16 cellular contexts compared by ENCODE assay signal in genomic region chr6:8084586-8084985, GRCh38. TPM values are rescaled to one million over a fixed set of nuclear protein-coding genes. Genes with fewer than 3 reads are reported as not detected.
DNase-seq lines count a peak whose midpoint lies in the region; ATAC-seq, FAIRE-seq and TF ChIP-seq lines count a peak whose summit lies in the region.
"Had no signal": no experiment of that assay in that cellular context is flagged by ENCODE, and none has a peak within 500 bp of the region (broad histone marks: within the 10 kb centered on the region; RNA-seq: fewer than 3 reads in every experiment).

No MANE protein-coding gene starts in this region.

- DNase-seq in EH (ENCODE audit: low read depth) (peak; percentile 32), RWPE2 (ENCODE audit: low spot score) (no peak), fibroblast of mammary gland (ENCODE audit: low read depth) (peak; percentile 60), pancreas (no peak), T-helper 1 cell (no peak), germinal center (ENCODE audit: low spot score) (no peak)
- DNase-seq: C1 segment of cervical spinal cord, DMS79, NCI-H524, posterior cingulate gyrus, RPMI8226, T-helper 2 cell had no signal

- FAIRE-seq in pancreas (lab: Jason Lieb, UNC) = no peak
- FAIRE-seq: colon had no signal

- H3K9me3 ChIP-seq in RWPE2 (ENCODE audit: severe bottlenecking) (no peaks in the 10 kb centered on the region), pancreas (no peaks in the 10 kb centered on the region)
- H3K9me3 ChIP-seq: thyroid gland had no signal

- 65 to 90% methylated on average over 4 of the region's 4 CpGs for whole genome bisulfite sequencing in pancreas, 2 donors

- peaks cover 45% of the 10 kb centered on the region for H3K36me3 ChIP-seq in RWPE2 (ENCODE audit: low read depth)
- peaks cover 0 to 5% (median 0%) of the 10 kb centered on the region in 3 donors for H3K36me3 ChIP-seq in pancreas

- ATAC-seq in RWPE2 (ENCODE audit: low read depth) (no peak), pancreas (no peak), HG03520 (IDR thresholded peaks at IDR 0.05; ENCODE audit: unreplicated experiment) (no peak), GM21717 (IDR thresholded peaks at IDR 0.05; ENCODE audit: unreplicated experiment) (no peak)

- H3K27me3 ChIP-seq in RWPE2 (ENCODE audit: insufficient read depth, poor library complexity, severe bottlenecking) = no peaks in the 10 kb centered on the region
- H3K27me3 ChIP-seq in pancreas = no peaks in the 10 kb centered on the region
- H3K27me3 ChIP-seq: thyroid gland had no signal

- H3K4me1 ChIP-seq in RWPE2 (ENCODE audit: insufficient read depth, poor library complexity, severe bottlenecking) = peaks cover 62% of the 10 kb centered on the region
- H3K4me1 ChIP-seq in pancreas = peaks cover 4 to 59% (median 39%) of the 10 kb centered on the region in 3 donors

- H3K4me3 ChIP-seq in RWPE2 (ENCODE audit: severe bottlenecking) (no peak overlapping the region), fibroblast of mammary gland (ENCODE audit: control insufficient read depth, low read depth, low read length) (no peak overlapping the region), pancreas (no peak overlapping the region)
- H3K4me3 ChIP-seq: thyroid gland had no signal

- TF ChIP-seq CTCF in RWPE2 (IDR thresholded peaks at IDR 0.05; ENCODE audit: poor library complexity, severe bottlenecking) (no peak), fibroblast of mammary gland (conservative IDR thresholded peaks at IDR 0.05; ENCODE audit: control insufficient read depth, insufficient read depth, low read depth, low read length) (no peak), pancreas (IDR thresholded peaks at IDR 0.05) (no peak)

- H3K27ac ChIP-seq in RWPE2 (ENCODE audit: poor library complexity, severe bottlenecking) (peak overlapping the region; percentile 78), pancreas (peak overlapping the region in 3 of 4 donors; percentile 8 to 77 (median 57))
- H3K27ac ChIP-seq: thyroid gland had no signal

- intact Hi-C loops in pancreas (cut with DNase I) = no loop called here

RNA-seq across cellular contexts. Expression of gene EEF1E1, which starts 17.8 kb away (rescaled TPM):
- 10 to 100 TPM in 4 of 6 donors, 1 to 10 TPM in 2; 5.6 to 17.0 (median 12.4) TPM for total RNA-seq in pancreas
- 10 to 100 TPM; 13.3 to 20.6 TPM for polyA plus RNA-seq in pancreas

RNA-seq across cellular contexts. Expression of gene BLOC1S5, which starts 20.4 kb away (rescaled TPM):
- total RNA-seq in pancreas = 1 to 10 TPM; 3.2 to 9.0 (median 5.3) TPM
- polyA plus RNA-seq in pancreas = 1 to 10 TPM; 2.6 to 4.8 TPM

Comparison
In these comparisons a context has a peak if more than half of its experiments do, and no peak if none do; other contexts are left out.
1. DNase-seq: peak in EH (single experiment) and fibroblast of mammary gland (single experiment); none in RWPE2 (single experiment), pancreas (0 of 6), T-helper 1 cell (0 of 5) and germinal center (single experiment).